In genomic region chr10:79176052-79176501, GRCh38 we compare ENCODE assay signal across 14 cellular contexts.
DNase-seq lines count a peak whose midpoint lies in the region; TF ChIP-seq lines count a peak whose summit lies in the region.
"Had no signal": no experiment of that assay in that cellular context is flagged by ENCODE, and none has a peak within 500 bp of the region (broad histone marks: within the 10 kb centered on the region; RNA-seq: fewer than 3 reads in every experiment).

No MANE protein-coding gene starts in this region.

- DNase-seq in SK-N-SH (no peak), right atrium auricular region (ENCODE audit: low spot score) (no peak), smooth muscle cell (lab: John Stamatoyannopoulos, UW; ENCODE audit: unreplicated experiment) (no peak), dorsolateral prefrontal cortex (no peak), posterior cingulate gyrus (no peak), testis (no peak)
- no peak for DNase-seq in activated CD8-positive, alpha-beta memory T cell treated with anti-CD3 and anti-CD28 coated beads, Interleukin-2, amount 50 U/mL, for 4 hours
- DNase-seq: activated CD4-positive, alpha-beta T cell treated with anti-CD3 and anti-CD28 coated beads, Interleukin-2, amount 10 ng/mL, durations not matched to agents 7 days and 5 days; brain microvascular endothelial cell; CD8-positive, alpha-beta memory T cell; stimulated activated CD8-positive, alpha-beta memory T cell treated with anti-CD3 and anti-CD28 coated beads, Interleukin-4, amount 100 ng/mL, for 48 hours; T-helper 1 cell had no signal

- H3K79me2 ChIP-seq in SK-N-SH (ENCODE audit: insufficient read depth) (peaks cover 70% of the 10 kb centered on the region; the same call in 1 of the 2 replicates), smooth muscle cell (ENCODE audit: low read depth) (peaks cover 25% of the 10 kb centered on the region)

- whole genome bisulfite sequencing in SK-N-SH (ENCODE audit: low lambda C conversion rate), result 75% methylated on average over 10 of the region's 10 CpGs
- WGBS in smooth muscle cell (ENCODE audit: low lambda C conversion rate), result 60% methylated on average over 6 of the region's 10 CpGs
- WGBS in testis, 2 donors, result 65 to 66% methylated on average over 8 to 10 of the region's 10 CpGs

- H3K9ac ChIP-seq in BLaER1 treated with 17β-estradiol and CSF1 and Interleukin-3, amounts not matched to agents 10 nM and 100 nM, result peak overlapping the region in 8 of 11 experiments; percentile 6 to 71 (median 53); a peak in 7 of 22 replicates
- H3K9ac ChIP-seq in SK-N-SH (no peak overlapping the region), smooth muscle cell (ENCODE audit: low read depth) (no peak overlapping the region)

- no peak for TF ChIP-seq CTCF in SK-N-SH (IDR thresholded peaks at IDR 0.05)
- no peak for TF ChIP-seq CTCF in right atrium auricular region (IDR thresholded peaks at IDR 0.05)
- no peak for TF ChIP-seq CTCF in smooth muscle cell (IDR thresholded peaks at IDR 0.05; ENCODE audit: borderline replicate concordance, insufficient read depth, poor library complexity, severe bottlenecking)
- TF ChIP-seq CTCF in dorsolateral prefrontal cortex (IDR thresholded peaks at IDR 0.05 in 54 of 56, conservative IDR thresholded peaks at IDR 0.05 in 2 of 56; ENCODE audit: low read depth in 1 of 56, partially characterized antibody in 56 of 56), result no peak
- TF ChIP-seq CTCF in testis (IDR thresholded peaks at IDR 0.05), result no peak

- CTCF ChIA-PET in SK-N-SH (lab: Yijun Ruan, JAX), result interaction anchor here (1.3 to 13.4 kb wide), 3 partner anchors 16 to 62 kb away, joined by 4 to 136 read pairs (median 7); no protein-coding TSS in a partner anchor

- H2AFZ ChIP-seq in SK-N-SH (ENCODE audit: low read depth) (no peak overlapping the region), smooth muscle cell (ENCODE audit: low read depth) (no peak overlapping the region)

- H3K4me2 ChIP-seq in BLaER1 treated with 17β-estradiol and CSF1 and Interleukin-3, amounts not matched to agents 10 nM and 100 nM, result peak overlapping the region; percentile 88 to 100 (median 98)
- H3K4me2 ChIP-seq in SK-N-SH, result peak overlapping the region; percentile 68; the same call in 1 of the 2 replicates
- H3K4me2 ChIP-seq in smooth muscle cell, result peak overlapping the region; percentile 56

- H3K36me3 ChIP-seq in BLaER1 treated with 17β-estradiol and CSF1 and Interleukin-3, amounts not matched to agents 10 nM and 100 nM, result peaks cover 0 to 53% (median 23%) of the 10 kb centered on the region in 11 experiments; a peak in 17 of 22 replicates
- H3K36me3 ChIP-seq in SK-N-SH (replicated peaks in 1 of 2; ENCODE audit: control insufficient read depth in 1 of 2, insufficient read depth in 2 of 2, low read length in 1 of 2) (peaks cover 3 to 11% of the 10 kb centered on the region in 2 experiments), right atrium auricular region (peaks cover 4% of the 10 kb centered on the region), smooth muscle cell (ENCODE audit: low read depth) (no peaks in the 10 kb centered on the region), testis (ENCODE audit: low read depth, missing control alignments) (no peaks in the 10 kb centered on the region)
- H3K36me3 ChIP-seq: brain microvascular endothelial cell had no signal

- H3K9me2 ChIP-seq in SK-N-SH, result no peaks in the 10 kb centered on the region

- POLR2A ChIA-PET in SK-N-SH (lab: Yijun Ruan, JAX), result interaction anchor here (1.3 to 1.5 kb wide), 2 partner anchors 10 to 13 kb away, joined by 3 to 5 read pairs; no protein-coding TSS in a partner anchor

- TF ChIP-seq RAD21 in SK-N-SH (IDR thresholded peaks at IDR 0.05; ENCODE audit: low read length), result no peak

- TF ChIP-seq EP300 in SK-N-SH (IDR thresholded peaks at IDR 0.05; ENCODE audit: borderline replicate concordance in 1 of 2, low read depth in 1 of 2, low read length in 1 of 2), result no peak

- H3K27ac ChIP-seq in BLaER1 treated with 17β-estradiol and CSF1 and Interleukin-3, amounts not matched to agents 10 nM and 100 nM, result peak overlapping the region in 3 of 11 experiments; percentile 75 to 84 (median 75); a peak in 1 of 22 replicates
- H3K27ac ChIP-seq in SK-N-SH (ENCODE audit: low read depth in 2 of 2, low read length in 1 of 2) (peak overlapping the region; percentile 81 to 100), right atrium auricular region (peak overlapping the region; percentile 16 to 35), smooth muscle cell (ENCODE audit: low read depth) (peak overlapping the region; percentile 79), dorsolateral prefrontal cortex (peak overlapping the region in 26 of 59 donors; percentile 1 to 68 (median 37)), testis (peak overlapping the region in 1 of 2 donors; percentile 19)
- H3K27ac ChIP-seq: brain microvascular endothelial cell had no signal

- no peaks in the 10 kb centered on the region for H3K27me3 ChIP-seq in BLaER1 treated with 17β-estradiol and CSF1 and Interleukin-3, amounts not matched to agents 10 nM and 100 nM
- H3K27me3 ChIP-seq in SK-N-SH (ENCODE audit: insufficient read depth), result no peaks in the 10 kb centered on the region
- H3K27me3 ChIP-seq in right atrium auricular region, result no peaks in the 10 kb centered on the region
- H3K27me3 ChIP-seq in smooth muscle cell (ENCODE audit: low read depth), result no peaks in the 10 kb centered on the region
- H3K27me3 ChIP-seq in dorsolateral prefrontal cortex, result no peaks in the 10 kb centered on the region
- no peaks in the 10 kb centered on the region for H3K27me3 ChIP-seq in testis
- H3K27me3 ChIP-seq: brain microvascular endothelial cell, left lung had no signal

- no peak for TF ChIP-seq POLR2A in testis (IDR thresholded peaks at IDR 0.05)

- intact Hi-C loops in dorsolateral prefrontal cortex (cut with DNase I), result no loop called here
- intact Hi-C loops in posterior cingulate gyrus (cut with DNase I), result no loop called here
- intact Hi-C loops in testis (cut with DNase I; ENCODE audit: low total_unique reads), result no loop called here

- peak overlapping the region in 1 of 10 experiments; percentile 0; a peak in 2 of 20 replicates for H3K4me3 ChIP-seq in BLaER1 treated with 17β-estradiol and CSF1 and Interleukin-3, amounts not matched to agents 10 nM and 100 nM
- no peak overlapping the region for H3K4me3 ChIP-seq in SK-N-SH (ENCODE audit: low read depth in 2 of 2, low read length in 1 of 2)
- H3K4me3 ChIP-seq in right atrium auricular region, result no peak overlapping the region
- no peak overlapping the region for H3K4me3 ChIP-seq in smooth muscle cell
- no peak overlapping the region for H3K4me3 ChIP-seq in dorsolateral prefrontal cortex
- H3K4me3 ChIP-seq in testis, result no peak overlapping the region
- H3K4me3 ChIP-seq: left lung had no signal

- H3F3A ChIP-seq in SK-N-SH (replicated peaks; ENCODE audit: insufficient read depth), result peaks cover 19% of the 10 kb centered on the region
- peaks cover 18% of the 10 kb centered on the region for H3F3A ChIP-seq in smooth muscle cell (ENCODE audit: low read depth)

- H4K20me1 ChIP-seq in BLaER1 treated with 17β-estradiol and CSF1 and Interleukin-3, amounts not matched to agents 10 nM and 100 nM, result peaks cover 87 to 100% (median 97%) of the 10 kb centered on the region in 11 experiments
- peaks cover 15% of the 10 kb centered on the region; the same call in 1 of the 2 replicates for H4K20me1 ChIP-seq in SK-N-SH (ENCODE audit: insufficient read depth)
- peaks cover 97% of the 10 kb centered on the region for H4K20me1 ChIP-seq in smooth muscle cell (ENCODE audit: low read depth)

- H3K9me3 ChIP-seq in BLaER1 treated with 17β-estradiol and CSF1 and Interleukin-3, amounts not matched to agents 10 nM and 100 nM (replicated peaks in 1 of 11), result no peaks in the 10 kb centered on the region
- H3K9me3 ChIP-seq in SK-N-SH (no peaks in the 10 kb centered on the region), right atrium auricular region (no peaks in the 10 kb centered on the region), smooth muscle cell (replicated peaks; ENCODE audit: low read depth) (no peaks in the 10 kb centered on the region), testis (no peaks in the 10 kb centered on the region)
- H3K9me3 ChIP-seq: left lung had no signal

- H3K4me1 ChIP-seq in BLaER1 treated with 17β-estradiol and CSF1 and Interleukin-3, amounts not matched to agents 10 nM and 100 nM, result peaks cover 74 to 81% (median 76%) of the 10 kb centered on the region in 10 experiments
- peaks cover 44 to 89% of the 10 kb centered on the region in 2 experiments for H3K4me1 ChIP-seq in SK-N-SH (ENCODE audit: control insufficient read depth in 1 of 2, insufficient read depth in 2 of 2, low read depth in 1 of 2, low read length in 1 of 2)
- H3K4me1 ChIP-seq in right atrium auricular region, result peaks cover 0 to 95% of the 10 kb centered on the region in 2 donors
- H3K4me1 ChIP-seq in smooth muscle cell (ENCODE audit: low read depth), result peaks cover 45% of the 10 kb centered on the region
- peaks cover 63% of the 10 kb centered on the region for H3K4me1 ChIP-seq in testis

TF ChIP-seq in SK-N-SH, 30 proteins besides CTCF, POLR2A, EP300 and RAD21:
- TF ChIP-seq RXRA (IDR thresholded peaks at IDR 0.05; ENCODE audit: borderline replicate concordance, low read depth), result no peak
- TF ChIP-seq TCF12 (IDR thresholded peaks at IDR 0.05), result no peak

Comparison
In these comparisons a context has a peak if more than half of its experiments do, and no peak if none do; other contexts are left out.
1. H3K9ac ChIP-seq: peak in BLaER1 treated with 17β-estradiol and CSF1 and Interleukin-3, amounts not matched to agents 10 nM and 100 nM (8 of 11); none in SK-N-SH (single experiment) and smooth muscle cell (single experiment).
2. Peak in every context shown above with its lines, with median percentiles within 50 percentile points of each other: H3K4me2 ChIP-seq.